In genomic region chr20:58693226-58694006, GRCh38 we compare ENCODE assay signal across 8 cellular contexts. TPM values are rescaled to one million over a fixed set of nuclear protein-coding genes. Genes with fewer than 3 reads are reported as not detected.
A peak's percentile ranks its signal among the peaks of the same experiment; 100 is the strongest.
DNase-seq lines count a peak whose midpoint lies in the region; ATAC-seq lines count a peak whose summit lies in the region.

No MANE protein-coding gene starts in this region.

- H3K27ac Mint-ChIP-seq in CD4-positive, alpha-beta memory T cell = peak overlapping the region in 6 of 7 donors; percentile 79 to 89 (median 80)
- peak overlapping the region; percentile 81 for H3K27ac Mint-ChIP-seq in central memory CD8-positive, alpha-beta T cell (ENCODE audit: low read depth)
- H3K27ac Mint-ChIP-seq in memory B cell = no peak overlapping the region

- peaks cover 16% of the 10 kb centered on the region for H3K4me1 ChIP-seq in CD4-positive, alpha-beta memory T cell (ENCODE audit: insufficient read depth, low read length)
- no peaks in the 10 kb centered on the region for H3K4me1 ChIP-seq in urinary bladder (ENCODE audit: insufficient read depth)

- H3K9me3 Mint-ChIP-seq in CD4-positive, alpha-beta memory T cell = no peaks in the 10 kb centered on the region
- no peaks in the 10 kb centered on the region for H3K9me3 Mint-ChIP-seq in central memory CD8-positive, alpha-beta T cell
- H3K9me3 Mint-ChIP-seq in memory B cell = no peaks in the 10 kb centered on the region

- H3K4me3 Mint-ChIP-seq in CD4-positive, alpha-beta memory T cell = peak overlapping the region; percentile 77 to 85 (median 81)
- peak overlapping the region; percentile 68 for H3K4me3 Mint-ChIP-seq in central memory CD8-positive, alpha-beta T cell
- peak overlapping the region; percentile 81 for H3K4me3 Mint-ChIP-seq in memory B cell

- H3K36me3 Mint-ChIP-seq in CD4-positive, alpha-beta memory T cell = peaks cover 0 to 22% of the 10 kb centered on the region in 2 donors
- peaks cover 10% of the 10 kb centered on the region for H3K36me3 Mint-ChIP-seq in central memory CD8-positive, alpha-beta T cell (ENCODE audit: insufficient read depth)
- H3K36me3 Mint-ChIP-seq in memory B cell = peaks cover 8% of the 10 kb centered on the region

- H3K27me3 ChIP-seq in CD4-positive, alpha-beta memory T cell (ENCODE audit: insufficient read depth, low read length) = no peaks in the 10 kb centered on the region

- H3K4me1 Mint-ChIP-seq in CD4-positive, alpha-beta memory T cell = peaks cover 4 to 17% (median 13%) of the 10 kb centered on the region in 4 donors
- no peaks in the 10 kb centered on the region for H3K4me1 Mint-ChIP-seq in central memory CD8-positive, alpha-beta T cell
- peaks cover 5% of the 10 kb centered on the region for H3K4me1 Mint-ChIP-seq in memory B cell

- ATAC-seq in GM21526 (IDR thresholded peaks at IDR 0.05; ENCODE audit: low FRiP score, unreplicated experiment) (peak; percentile 26), memory B cell (ENCODE audit: low read depth) (no peak), GM19035 (IDR thresholded peaks at IDR 0.05; ENCODE audit: unreplicated experiment) (no peak)
- peak; percentile 7 for ATAC-seq in central memory CD8-positive, alpha-beta T cell (replicated peaks; ENCODE audit: extremely low read depth, poor library complexity, severe bottlenecking)

- peak in 2 of 5 donors; percentile 24 to 31 for DNase-seq in CD4-positive, alpha-beta memory T cell
- DNase-seq in NCI-H69 (lab: John Stamatoyannopoulos, UW) (peak; percentile 22), memory B cell (ENCODE audit: low spot score in 2 of 2) (peak in 1 of 2 donors; percentile 18)
- DNase-seq in central memory CD8-positive, alpha-beta T cell (ENCODE audit: low spot score in 2 of 2) = no peak
- DNase-seq in stimulated activated CD4-positive, alpha-beta T cell treated with anti-CD3 and anti-CD28 coated beads, Interleukin-15, amount 100 ng/mL, for 24 hours = no peak

- no peaks in the 10 kb centered on the region for H3K27me3 Mint-ChIP-seq in CD4-positive, alpha-beta memory T cell
- no peaks in the 10 kb centered on the region for H3K27me3 Mint-ChIP-seq in central memory CD8-positive, alpha-beta T cell
- H3K27me3 Mint-ChIP-seq in memory B cell = no peaks in the 10 kb centered on the region

- 42% methylated on average over 51 of the region's 51 CpGs for WGBS in urinary bladder

- peak overlapping the region in 1 of 2 donors; percentile 36 for H3K4me3 ChIP-seq in CD4-positive, alpha-beta memory T cell (ENCODE audit: low read length in 2 of 2)
- H3K4me3 ChIP-seq in urinary bladder (ENCODE audit: low read depth, low read length) = peak overlapping the region; percentile 67

- CTCF ChIA-PET in CD4-positive, alpha-beta memory T cell (lab: Charles Lee; ENCODE audit: partially characterized antibody) = interaction anchor here (0.5 to 2.2 kb wide), 9 partner anchors 26 to 229 kb away, joined by 3 to 11 read pairs (median 3); partner anchors contain the start of gene STX16

- H3K9me3 ChIP-seq in CD4-positive, alpha-beta memory T cell (ENCODE audit: control insufficient read depth in 1 of 2, low read length in 2 of 2) = no peaks in the 10 kb centered on the region

- POLR2A ChIA-PET in CD4-positive, alpha-beta memory T cell (lab: Charles Lee; ENCODE audit: partially characterized antibody) = interaction anchor here (1.0 to 5.7 kb wide), 7 partner anchors 12 to 458 kb away, joined by 3 to 71 read pairs (median 3); partner anchors contain the start of gene STX16

- intact Hi-C loops in CD4-positive, alpha-beta memory T cell (cut with micrococcal nuclease) = loop anchor here (1.0 kb wide), 1 partner anchor 456 kb away; no protein-coding TSS in a partner anchor

- H3K27ac ChIP-seq in CD4-positive, alpha-beta memory T cell (ENCODE audit: low read depth, low read length) = peak overlapping the region; percentile 52
- H3K27ac ChIP-seq in urinary bladder (ENCODE audit: low read depth) = no peak overlapping the region

- peaks cover 10% of the 10 kb centered on the region for H3K36me3 ChIP-seq in CD4-positive, alpha-beta memory T cell (ENCODE audit: insufficient read depth, low read length)
- H3K36me3 ChIP-seq in urinary bladder (ENCODE audit: insufficient read depth) = no peaks in the 10 kb centered on the region

RNA-seq across cellular contexts. Expression of gene NPEPL1, which starts 0.8 kb away (rescaled TPM):
- 10 to 100 TPM; 44.2 to 44.8 TPM for total RNA-seq in CD4-positive, alpha-beta memory T cell
- 10 to 100 TPM in 1 of 2 donors, 1 to 10 TPM in 1; 8.9 to 11.9 TPM for polyA plus RNA-seq in CD4-positive, alpha-beta memory T cell
- 14.8 TPM for total RNA-seq in urinary bladder
- 59.1 TPM for polyA plus RNA-seq in urinary bladder

RNA-seq across cellular contexts. Expression of gene STX16, which starts 42.3 kb away (rescaled TPM):
- 100 to 1,000 TPM; 158 to 167 TPM for total RNA-seq in CD4-positive, alpha-beta memory T cell
- polyA plus RNA-seq in CD4-positive, alpha-beta memory T cell = 10 to 100 TPM; 16.5 to 24.5 TPM
- 53.1 TPM for total RNA-seq in urinary bladder
- polyA plus RNA-seq in urinary bladder = 47.9 TPM

Comparison
In these comparisons a context has a peak if more than half of its experiments do, and no peak if none do; other contexts are left out.
1. ATAC-seq: peak in GM21526 (single experiment) and central memory CD8-positive, alpha-beta T cell (single experiment); none in memory B cell (single experiment) and GM19035 (single experiment).
2. Peak in every context shown above with its lines, with median percentiles within 50 percentile points of each other: H3K4me3 Mint-ChIP-seq.